Comparison of ENCODE assay signal across 12 cellular contexts in the genomic region with DNA sequence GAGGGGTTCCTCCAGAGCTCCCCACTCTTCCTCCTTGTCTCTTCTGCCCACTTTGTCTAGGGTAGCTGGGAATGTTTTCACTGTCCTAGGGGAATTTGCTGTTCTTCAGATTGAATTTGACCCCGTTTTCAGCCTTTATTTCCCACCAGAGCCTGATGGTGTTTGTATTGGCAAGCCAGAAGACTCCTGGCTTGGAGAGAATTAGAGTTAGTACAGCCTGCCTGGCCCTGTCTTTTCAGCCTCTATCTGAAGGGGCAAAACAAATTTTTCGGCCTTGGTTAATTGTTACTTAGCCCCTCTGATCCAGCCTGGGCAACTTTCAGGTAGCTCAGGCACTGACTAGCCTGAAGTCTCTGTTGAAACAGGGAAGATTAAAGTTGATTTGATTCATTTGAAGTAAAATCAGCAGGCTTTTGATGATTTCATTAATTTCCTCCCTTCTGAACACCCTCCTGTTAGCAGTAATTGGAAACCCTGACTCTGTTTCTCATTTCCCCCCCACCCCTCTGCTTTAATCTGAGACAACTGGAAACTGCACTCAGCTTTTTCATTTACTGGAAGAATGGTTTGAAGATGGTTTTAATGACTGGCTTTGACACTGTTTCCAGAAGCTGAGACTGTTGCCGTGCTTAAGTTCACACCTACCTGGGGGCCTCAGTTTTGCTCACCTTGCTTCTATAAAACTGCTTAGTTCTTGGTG.
DNase-seq lines count a peak whose midpoint lies in the region; ATAC-seq and TF ChIP-seq lines count a peak whose summit lies in the region.
"Had no signal": no experiment of that assay in that cellular context is flagged by ENCODE, and none has a peak within 500 bp of the region (broad histone marks: within the 10 kb centered on the region; RNA-seq: fewer than 3 reads in every experiment).

No MANE protein-coding gene starts in this region.

- H3K27ac Mint-ChIP-seq in activated T-cell treated with anti-CD3 and anti-CD28 coated beads, Interleukin-2, amount 50 U/mL, for 24 hours, result peak overlapping the region; percentile 99
- H3K27ac Mint-ChIP-seq in nephron, result peak overlapping the region; percentile 43 to 65 (median 65)

- TF ChIP-seq POLR2A in body of pancreas (IDR thresholded peaks at IDR 0.05), result no peak
- no peak for TF ChIP-seq POLR2A in upper lobe of left lung (IDR thresholded peaks at IDR 0.05)

- peaks cover 70% of the 10 kb centered on the region for H3K36me3 Mint-ChIP-seq in activated T-cell treated with anti-CD3 and anti-CD28 coated beads, Interleukin-2, amount 50 U/mL, for 24 hours (ENCODE audit: low read depth)
- H3K36me3 Mint-ChIP-seq in nephron (ENCODE audit: low read depth), result peaks cover 3% of the 10 kb centered on the region

- WGBS in body of pancreas, 2 donors, result 38 to 57% methylated on average over 3 of the region's 3 CpGs
- WGBS in upper lobe of left lung, 2 donors, result 79 to 82% methylated on average over 3 of the region's 3 CpGs

- H3K4me3 Mint-ChIP-seq in activated T-cell treated with anti-CD3 and anti-CD28 coated beads, Interleukin-2, amount 50 U/mL, for 24 hours, result peak overlapping the region; percentile 75
- no peak overlapping the region for H3K4me3 Mint-ChIP-seq in nephron

- DNase-seq in activated T-cell treated with anti-CD3 and anti-CD28 coated beads, Interleukin-2, amount 50 U/mL, for 24 hours, result no peak
- DNase-seq in activated T-cell treated with anti-CD3 and anti-CD28 coated beads for 4 hours (no peak), body of pancreas (no peak), upper lobe of left lung (no peak), glomerular visceral epithelial cell (ENCODE audit: extremely low spot score) (no peak), hypothalamus (lab: John Stamatoyannopoulos, UW) (no peak)
- DNase-seq: dorsolateral prefrontal cortex, NCI-H2081 treated with DMSO at 0.1 percent for 48 hours, nucleus accumbens, RPMI8226 had no signal

- H3K4me1 ChIP-seq in body of pancreas (peaks cover 55% of the 10 kb centered on the region), upper lobe of left lung (peaks cover 58 to 63% (median 59%) of the 10 kb centered on the region in 4 donors)

- H3K27me3 Mint-ChIP-seq in activated T-cell treated with anti-CD3 and anti-CD28 coated beads, Interleukin-2, amount 50 U/mL, for 24 hours, result no peaks in the 10 kb centered on the region
- no peaks in the 10 kb centered on the region for H3K27me3 Mint-ChIP-seq in nephron (ENCODE audit: low read depth)

- no peaks in the 10 kb centered on the region for H3K27me3 ChIP-seq in body of pancreas
- H3K27me3 ChIP-seq in upper lobe of left lung, result no peaks in the 10 kb centered on the region
- H3K27me3 ChIP-seq: dorsolateral prefrontal cortex had no signal

- TF ChIP-seq CTCF in body of pancreas (IDR thresholded peaks at IDR 0.05) (no peak), nephron (IDR thresholded peaks at IDR 0.05; ENCODE audit: unreplicated experiment in 3 of 3) (no peak), upper lobe of left lung (IDR thresholded peaks at IDR 0.05) (no peak)

- no peaks in the 10 kb centered on the region for H3K36me3 ChIP-seq in body of pancreas (replicated peaks in 1 of 2; ENCODE audit: insufficient read depth in 1 of 2, low read depth in 2 of 2)
- H3K36me3 ChIP-seq in upper lobe of left lung, result no peaks in the 10 kb centered on the region

- H3K4me3 ChIP-seq in body of pancreas (no peak overlapping the region), upper lobe of left lung (no peak overlapping the region)

- no peaks in the 10 kb centered on the region for H3K9me3 Mint-ChIP-seq in activated T-cell treated with anti-CD3 and anti-CD28 coated beads, Interleukin-2, amount 50 U/mL, for 24 hours
- no peaks in the 10 kb centered on the region for H3K9me3 Mint-ChIP-seq in nephron

- ATAC-seq in body of pancreas (no peak), upper lobe of left lung (ENCODE audit: low FRiP score in 2 of 2) (no peak), SK-N-SH treated with all-trans-retinoic acid at 6 μM for 48 hours (no peak)

- H3K4me1 Mint-ChIP-seq in activated T-cell treated with anti-CD3 and anti-CD28 coated beads, Interleukin-2, amount 50 U/mL, for 24 hours (ENCODE audit: low read depth), result peaks cover 90% of the 10 kb centered on the region
- H3K4me1 Mint-ChIP-seq in nephron, result peaks cover 63% of the 10 kb centered on the region

- H3K9me3 ChIP-seq in body of pancreas (no peaks in the 10 kb centered on the region), upper lobe of left lung (no peaks in the 10 kb centered on the region)

- intact Hi-C loops in body of pancreas (cut with DNase I), result no loop called here

- TF ChIP-seq EP300 in upper lobe of left lung (IDR thresholded peaks at IDR 0.05), result no peak

- H3K27ac ChIP-seq in body of pancreas (peak overlapping the region; percentile 46 to 79 (median 68)), upper lobe of left lung (peak overlapping the region; percentile 51 to 80 (median 67))

TF ChIP-seq in SK-N-SH treated with all-trans-retinoic acid at 6 μM for 48 hours, 23 proteins besides CTCF, POLR2A, EP300 and RAD21 (continues in another document):
- TF ChIP-seq ISL1 (CRISPR knock-in tag; IDR thresholded peaks at IDR 0.05) (no peak), SNAI2 (CRISPR knock-in tag; IDR thresholded peaks at IDR 0.05) (no peak), ZFP3 (CRISPR knock-in tag; IDR thresholded peaks at IDR 0.05) (no peak), TCF4 (CRISPR knock-in tag; IDR thresholded peaks at IDR 0.05; ENCODE audit: borderline replicate concordance) (no peak), ARNTL (CRISPR knock-in tag; IDR thresholded peaks at IDR 0.05; ENCODE audit: borderline replicate concordance, low read depth) (no peak), ESRRG (CRISPR knock-in tag; IDR thresholded peaks at IDR 0.05) (no peak), BACH2 (CRISPR knock-in tag; IDR thresholded peaks at IDR 0.05; ENCODE audit: borderline replicate concordance) (no peak), OSR1 (CRISPR knock-in tag; IDR thresholded peaks at IDR 0.05) (no peak), TOX (CRISPR knock-in tag; IDR thresholded peaks at IDR 0.05; ENCODE audit: borderline replicate concordance) (no peak), ZNF565 (CRISPR knock-in tag; conservative IDR thresholded peaks at IDR 0.05; ENCODE audit: low read depth) (no peak), ZFP30 (CRISPR knock-in tag; IDR thresholded peaks at IDR 0.05) (no peak), ZNF8 (CRISPR knock-in tag; IDR thresholded peaks at IDR 0.05) (no peak)
- TF ChIP-seq, protein P1, sequence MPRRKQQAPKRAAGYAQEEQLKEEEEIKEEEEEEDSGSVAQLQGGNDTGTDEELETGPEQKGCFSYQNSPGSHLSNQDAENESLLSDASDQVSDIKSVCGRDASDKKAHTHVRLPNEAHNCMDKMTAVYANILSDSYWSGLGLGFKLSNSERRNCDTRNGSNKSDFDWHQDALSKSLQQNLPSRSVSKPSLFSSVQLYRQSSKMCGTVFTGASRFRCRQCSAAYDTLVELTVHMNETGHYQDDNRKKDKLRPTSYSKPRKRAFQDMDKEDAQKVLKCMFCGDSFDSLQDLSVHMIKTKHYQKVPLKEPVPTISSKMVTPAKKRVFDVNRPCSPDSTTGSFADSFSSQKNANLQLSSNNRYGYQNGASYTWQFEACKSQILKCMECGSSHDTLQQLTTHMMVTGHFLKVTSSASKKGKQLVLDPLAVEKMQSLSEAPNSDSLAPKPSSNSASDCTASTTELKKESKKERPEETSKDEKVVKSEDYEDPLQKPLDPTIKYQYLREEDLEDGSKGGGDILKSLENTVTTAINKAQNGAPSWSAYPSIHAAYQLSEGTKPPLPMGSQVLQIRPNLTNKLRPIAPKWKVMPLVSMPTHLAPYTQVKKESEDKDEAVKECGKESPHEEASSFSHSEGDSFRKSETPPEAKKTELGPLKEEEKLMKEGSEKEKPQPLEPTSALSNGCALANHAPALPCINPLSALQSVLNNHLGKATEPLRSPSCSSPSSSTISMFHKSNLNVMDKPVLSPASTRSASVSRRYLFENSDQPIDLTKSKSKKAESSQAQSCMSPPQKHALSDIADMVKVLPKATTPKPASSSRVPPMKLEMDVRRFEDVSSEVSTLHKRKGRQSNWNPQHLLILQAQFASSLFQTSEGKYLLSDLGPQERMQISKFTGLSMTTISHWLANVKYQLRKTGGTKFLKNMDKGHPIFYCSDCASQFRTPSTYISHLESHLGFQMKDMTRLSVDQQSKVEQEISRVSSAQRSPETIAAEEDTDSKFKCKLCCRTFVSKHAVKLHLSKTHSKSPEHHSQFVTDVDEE (CRISPR knock-in tag; IDR thresholded peaks at IDR 0.05), result no peak
- TF ChIP-seq, protein P2, sequence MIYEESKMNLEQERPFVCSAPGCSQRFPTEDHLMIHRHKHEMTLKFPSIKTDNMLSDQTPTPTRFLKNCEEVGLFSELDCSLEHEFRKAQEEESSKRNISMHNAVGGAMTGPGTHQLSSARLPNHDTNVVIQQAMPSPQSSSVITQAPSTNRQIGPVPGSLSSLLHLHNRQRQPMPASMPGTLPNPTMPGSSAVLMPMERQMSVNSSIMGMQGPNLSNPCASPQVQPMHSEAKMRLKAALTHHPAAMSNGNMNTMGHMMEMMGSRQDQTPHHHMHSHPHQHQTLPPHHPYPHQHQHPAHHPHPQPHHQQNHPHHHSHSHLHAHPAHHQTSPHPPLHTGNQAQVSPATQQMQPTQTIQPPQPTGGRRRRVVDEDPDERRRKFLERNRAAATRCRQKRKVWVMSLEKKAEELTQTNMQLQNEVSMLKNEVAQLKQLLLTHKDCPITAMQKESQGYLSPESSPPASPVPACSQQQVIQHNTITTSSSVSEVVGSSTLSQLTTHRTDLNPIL (CRISPR knock-in tag; IDR thresholded peaks at IDR 0.05; ENCODE audit: low read depth), result no peak
- TF ChIP-seq, protein P3, sequence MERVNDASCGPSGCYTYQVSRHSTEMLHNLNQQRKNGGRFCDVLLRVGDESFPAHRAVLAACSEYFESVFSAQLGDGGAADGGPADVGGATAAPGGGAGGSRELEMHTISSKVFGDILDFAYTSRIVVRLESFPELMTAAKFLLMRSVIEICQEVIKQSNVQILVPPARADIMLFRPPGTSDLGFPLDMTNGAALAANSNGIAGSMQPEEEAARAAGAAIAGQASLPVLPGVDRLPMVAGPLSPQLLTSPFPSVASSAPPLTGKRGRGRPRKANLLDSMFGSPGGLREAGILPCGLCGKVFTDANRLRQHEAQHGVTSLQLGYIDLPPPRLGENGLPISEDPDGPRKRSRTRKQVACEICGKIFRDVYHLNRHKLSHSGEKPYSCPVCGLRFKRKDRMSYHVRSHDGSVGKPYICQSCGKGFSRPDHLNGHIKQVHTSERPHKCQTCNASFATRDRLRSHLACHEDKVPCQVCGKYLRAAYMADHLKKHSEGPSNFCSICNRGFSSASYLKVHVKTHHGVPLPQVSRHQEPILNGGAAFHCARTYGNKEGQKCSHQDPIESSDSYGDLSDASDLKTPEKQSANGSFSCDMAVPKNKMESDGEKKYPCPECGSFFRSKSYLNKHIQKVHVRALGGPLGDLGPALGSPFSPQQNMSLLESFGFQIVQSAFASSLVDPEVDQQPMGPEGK (CRISPR knock-in tag; IDR thresholded peaks at IDR 0.05; ENCODE audit: borderline replicate concordance), result no peak
